Comparison of ENCODE assay signal across 8 cellular contexts in the genomic region with DNA sequence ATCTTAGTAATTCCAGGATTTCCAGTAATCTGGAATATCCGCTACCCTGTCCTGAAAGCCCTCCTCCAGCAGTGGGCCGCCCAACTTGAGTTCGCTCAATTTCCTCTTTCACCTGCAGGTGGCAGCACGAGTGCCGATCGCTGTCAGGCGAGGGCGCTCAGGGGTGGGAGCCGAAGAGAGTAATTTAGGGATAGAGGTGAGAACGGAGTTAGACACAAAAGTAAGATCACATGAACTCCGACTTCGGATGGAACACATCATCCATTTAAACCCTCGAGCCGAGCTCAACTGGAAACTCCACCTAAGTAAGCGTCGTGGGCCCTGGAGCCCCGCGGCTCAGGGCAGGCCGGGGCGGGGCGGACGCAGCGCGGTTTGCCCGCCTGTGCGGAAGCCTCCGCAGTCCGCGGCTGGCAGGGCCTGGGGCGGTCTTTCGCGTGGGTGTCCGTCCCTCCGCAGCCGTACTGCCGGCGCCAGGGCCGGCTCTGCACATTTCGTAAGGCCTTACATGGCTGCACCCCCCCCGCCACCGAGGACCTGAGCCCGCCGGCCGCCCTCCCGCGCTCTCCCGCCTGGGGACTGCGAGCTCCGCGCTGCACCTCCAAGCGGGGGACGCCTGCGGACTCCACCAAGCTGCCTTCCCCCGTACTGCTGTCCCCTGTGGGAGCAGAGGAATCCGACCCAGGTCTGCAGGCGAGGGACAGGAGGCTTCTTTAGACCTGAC.
DNase-seq lines count a peak whose midpoint lies in the region; ATAC-seq and TF ChIP-seq lines count a peak whose summit lies in the region.

No MANE protein-coding gene starts in this region.

- H3K9ac ChIP-seq in BLaER1 treated with 17β-estradiol and CSF1 and Interleukin-3, amounts not matched to agents 10 nM and 100 nM, result peak overlapping the region; percentile 62 to 78 (median 73)

- H3K27me3 ChIP-seq in BLaER1 treated with 17β-estradiol and CSF1 and Interleukin-3, amounts not matched to agents 10 nM and 100 nM, result peaks cover 0 to 16% (median 12%) of the 10 kb centered on the region in 11 experiments; a peak in 15 of 22 replicates
- H3K27me3 ChIP-seq in ectodermal cell (ENCODE audit: control insufficient read depth, insufficient read depth, low read length, poor library complexity, severe bottlenecking) (peaks cover 30% of the 10 kb centered on the region), lung (ENCODE audit: control insufficient read depth, insufficient read depth) (no peaks in the 10 kb centered on the region)

- TF ChIP-seq CTCF in lung (IDR thresholded peaks at IDR 0.05; ENCODE audit: control extremely low read depth, extremely low read depth), result peak; percentile 87

- peak overlapping the region; percentile 82 to 97 (median 95) for H3K4me2 ChIP-seq in BLaER1 treated with 17β-estradiol and CSF1 and Interleukin-3, amounts not matched to agents 10 nM and 100 nM

- H3K27ac ChIP-seq in BLaER1 treated with 17β-estradiol and CSF1 and Interleukin-3, amounts not matched to agents 10 nM and 100 nM, result peak overlapping the region in 10 of 11 experiments; percentile 17 to 64 (median 45); a peak in 14 of 22 replicates
- no peak overlapping the region for H3K27ac ChIP-seq in ectodermal cell (ENCODE audit: insufficient read depth, low read depth, low read length, poor library complexity, severe bottlenecking)
- H3K27ac ChIP-seq in lung (ENCODE audit: low read depth in 1 of 2, low read length in 1 of 2), result peak overlapping the region; percentile 14 to 34

- WGBS in ectodermal cell, 2 experiments, result 2% methylated on average over 56 of the region's 56 CpGs
- 1% methylated on average over 56 of the region's 56 CpGs for WGBS in lung, 2 donors

- peaks cover 0 to 11% (median 8%) of the 10 kb centered on the region in 10 experiments; a peak in 14 of 20 replicates for H3K4me1 ChIP-seq in BLaER1 treated with 17β-estradiol and CSF1 and Interleukin-3, amounts not matched to agents 10 nM and 100 nM
- H3K4me1 ChIP-seq in ectodermal cell (ENCODE audit: control insufficient read depth, insufficient read depth, low read length), result no peaks in the 10 kb centered on the region
- no peaks in the 10 kb centered on the region for H3K4me1 ChIP-seq in lung (ENCODE audit: control insufficient read depth in 2 of 2, insufficient read depth in 2 of 2, low read length in 2 of 2)

- no peaks in the 10 kb centered on the region for H4K20me1 ChIP-seq in BLaER1 treated with 17β-estradiol and CSF1 and Interleukin-3, amounts not matched to agents 10 nM and 100 nM

- DNase-seq in NCI-H69 (lab: John Stamatoyannopoulos, UW) (peak; percentile 67), lung (ENCODE audit: low spot score) (peak; percentile 84)
- DNase-seq in activated CD4-positive, alpha-beta T cell treated with anti-CD3 and anti-CD28 coated beads, Interleukin-2, amount 50 U/mL, for 48 hours, result peak; percentile 86 to 88
- DNase-seq in stimulated activated CD4-positive, alpha-beta T cell treated with anti-CD3 and anti-CD28 coated beads, TNF-alpha, amount 100 ng/mL, for 1 hour (ENCODE audit: low read depth in 3 of 3, low spot score in 1 of 3), result peak; percentile 50 to 70 (median 67)

- H3K36me3 ChIP-seq in BLaER1 treated with 17β-estradiol and CSF1 and Interleukin-3, amounts not matched to agents 10 nM and 100 nM, result no peaks in the 10 kb centered on the region
- H3K36me3 ChIP-seq in ectodermal cell (ENCODE audit: control insufficient read depth, insufficient read depth, low read length) (no peaks in the 10 kb centered on the region), lung (ENCODE audit: control insufficient read depth in 2 of 2, insufficient read depth in 2 of 2, low read length in 2 of 2) (no peaks in the 10 kb centered on the region)

- peak overlapping the region; percentile 58 to 77 (median 69) for H3K4me3 ChIP-seq in BLaER1 treated with 17β-estradiol and CSF1 and Interleukin-3, amounts not matched to agents 10 nM and 100 nM
- H3K4me3 ChIP-seq in ectodermal cell (ENCODE audit: insufficient read depth, low read depth, low read length), result peak overlapping the region; percentile 54
- peak overlapping the region; percentile 15 for H3K4me3 ChIP-seq in lung

- H3K9me3 ChIP-seq in BLaER1 treated with 17β-estradiol and CSF1 and Interleukin-3, amounts not matched to agents 10 nM and 100 nM (replicated peaks in 1 of 11), result no peaks in the 10 kb centered on the region
- H3K9me3 ChIP-seq in ectodermal cell (ENCODE audit: control insufficient read depth, low read length) (no peaks in the 10 kb centered on the region), lung (ENCODE audit: control insufficient read depth in 2 of 2, insufficient read depth in 1 of 2, low read length in 1 of 2) (no peaks in the 10 kb centered on the region)

- ATAC-seq in GM19328 (IDR thresholded peaks at IDR 0.05; ENCODE audit: unreplicated experiment) (peak; percentile 94), HG03460 (IDR thresholded peaks at IDR 0.05; ENCODE audit: unreplicated experiment) (peak; percentile 90), lung (ENCODE audit: insufficient read depth, low FRiP score) (peak; percentile 97)

Comparison
In these comparisons a context has a peak if more than half of its experiments do, and no peak if none do; other contexts are left out.
1. H3K4me3 ChIP-seq: peak in every context shown above with its lines; median percentile 69 in BLaER1 treated with 17β-estradiol and CSF1 and Interleukin-3, amounts not matched to agents 10 nM and 100 nM; 54 in ectodermal cell; 15 in lung.